In genomic region chr4:2256156-2256731, GRCh38 we compare ENCODE assay signal across 11 cellular contexts. TPM values are rescaled to one million over a fixed set of nuclear protein-coding genes. Genes with fewer than 3 reads are reported as not detected.
DNase-seq lines count a peak whose midpoint lies in the region; ATAC-seq and TF ChIP-seq lines count a peak whose summit lies in the region.
"Had no signal": no experiment of that assay in that cellular context is flagged by ENCODE, and none has a peak within 500 bp of the region (broad histone marks: within the 10 kb centered on the region; RNA-seq: fewer than 3 reads in every experiment).

No MANE protein-coding gene starts in this region.

- ATAC-seq in activated T-cell treated with anti-CD3 and anti-CD28 coated beads, Interleukin-2, amount 50 U/mL, for 4 hours, result no peak
- ATAC-seq in activated T-cell treated with anti-CD3 and anti-CD28 coated beads, Interleukin-2, amount 50 U/mL, for 72 hours (replicated peaks in 1 of 2), result no peak

- H3K36me3 ChIP-seq in duodenal mucosa (ENCODE audit: control insufficient read depth in 1 of 2, insufficient read depth in 2 of 2, low read length in 2 of 2) (peaks cover 11 to 48% of the 10 kb centered on the region in 2 donors), muscle layer of colon (ENCODE audit: insufficient read depth, low read length) (peaks cover 35% of the 10 kb centered on the region), tibial nerve (peaks cover 0 to 53% (median 6%) of the 10 kb centered on the region in 3 donors)

- no peak for TF ChIP-seq EP300 in tibial nerve (IDR thresholded peaks at IDR 0.05)

- TF ChIP-seq POLR2A in tibial nerve (IDR thresholded peaks at IDR 0.05), result no peak

- H3K9me3 Mint-ChIP-seq in activated T-cell treated with anti-CD3 and anti-CD28 coated beads, Interleukin-2, amount 50 U/mL, for 4 hours, result no peaks in the 10 kb centered on the region
- no peaks in the 10 kb centered on the region for H3K9me3 Mint-ChIP-seq in activated T-cell treated with anti-CD3 and anti-CD28 coated beads, Interleukin-2, amount 50 U/mL, for 72 hours

- H3K9ac ChIP-seq in duodenal mucosa (ENCODE audit: low read depth in 1 of 2, low read length in 2 of 2) (no peak overlapping the region), muscle layer of colon (ENCODE audit: low read length) (peak overlapping the region; percentile 15)
- H3K9ac ChIP-seq: KMS-11 had no signal

- H3K4me3 Mint-ChIP-seq in activated T-cell treated with anti-CD3 and anti-CD28 coated beads, Interleukin-2, amount 50 U/mL, for 4 hours, result no peak overlapping the region
- no peak overlapping the region for H3K4me3 Mint-ChIP-seq in activated T-cell treated with anti-CD3 and anti-CD28 coated beads, Interleukin-2, amount 50 U/mL, for 72 hours

- WGBS in tibial nerve, 2 donors, result 10 to 14% methylated on average over 8 of the region's 8 CpGs

- no peaks in the 10 kb centered on the region for H3K9me3 ChIP-seq in duodenal mucosa (ENCODE audit: control insufficient read depth in 1 of 2, low read length in 2 of 2)
- H3K9me3 ChIP-seq in muscle layer of colon (ENCODE audit: low read length), result no peaks in the 10 kb centered on the region
- no peaks in the 10 kb centered on the region for H3K9me3 ChIP-seq in tibial nerve

- peak; percentile 4 for DNase-seq in activated T-cell treated with anti-CD3 and anti-CD28 coated beads, Interleukin-2, amount 50 U/mL, for 4 hours
- DNase-seq in activated T-cell treated with anti-CD3 and anti-CD28 coated beads, Interleukin-2, amount 50 U/mL, for 72 hours, result no peak
- DNase-seq in tibial nerve (ENCODE audit: low spot score in 2 of 2), result peak in 1 of 2 donors; percentile 21
- no peak for DNase-seq in GOT3 (lab: John Stamatoyannopoulos, UW)
- no peak for DNase-seq in NCI-H1417 treated with DMSO at 0.1 percent for 48 hours (lab: John Stamatoyannopoulos, UW)
- no peak for DNase-seq in dedifferentiated amniotic fluid mesenchymal stem cell (ENCODE audit: extremely low spot score)
- DNase-seq: ACHN, NCI-H774 had no signal

- H3K4me1 ChIP-seq in duodenal mucosa (ENCODE audit: control insufficient read depth in 1 of 2, insufficient read depth in 2 of 2, low read length in 2 of 2), result peaks cover 29 to 38% of the 10 kb centered on the region in 2 donors
- H3K4me1 ChIP-seq in muscle layer of colon (ENCODE audit: insufficient read depth, low read length), result peaks cover 63% of the 10 kb centered on the region
- peaks cover 0 to 78% (median 63%) of the 10 kb centered on the region in 4 donors for H3K4me1 ChIP-seq in tibial nerve

- H3K27me3 Mint-ChIP-seq in activated T-cell treated with anti-CD3 and anti-CD28 coated beads, Interleukin-2, amount 50 U/mL, for 4 hours (ENCODE audit: low read depth), result no peaks in the 10 kb centered on the region
- H3K27me3 Mint-ChIP-seq in activated T-cell treated with anti-CD3 and anti-CD28 coated beads, Interleukin-2, amount 50 U/mL, for 72 hours (ENCODE audit: low read depth), result no peaks in the 10 kb centered on the region

- peak overlapping the region; percentile 28 for H3K27ac ChIP-seq in duodenal mucosa (ENCODE audit: low read depth, low read length)
- peak overlapping the region; percentile 82 for H3K27ac ChIP-seq in muscle layer of colon (ENCODE audit: low read depth, low read length)
- H3K27ac ChIP-seq in tibial nerve, result peak overlapping the region; percentile 84 to 97 (median 94)
- H3K27ac ChIP-seq: KMS-11 had no signal

- no peaks in the 10 kb centered on the region for H3K27me3 ChIP-seq in duodenal mucosa (ENCODE audit: control insufficient read depth in 1 of 2, insufficient read depth in 2 of 2, low read length in 2 of 2)
- H3K27me3 ChIP-seq in muscle layer of colon (ENCODE audit: control insufficient read depth in 1 of 2, insufficient read depth in 2 of 2, low read length in 2 of 2), result no peaks in the 10 kb centered on the region
- no peaks in the 10 kb centered on the region for H3K27me3 ChIP-seq in tibial nerve

- TF ChIP-seq CTCF in tibial nerve (IDR thresholded peaks at IDR 0.05), result no peak

- peaks cover 9% of the 10 kb centered on the region for H3K36me3 Mint-ChIP-seq in activated T-cell treated with anti-CD3 and anti-CD28 coated beads, Interleukin-2, amount 50 U/mL, for 4 hours (ENCODE audit: insufficient read depth)
- no peaks in the 10 kb centered on the region for H3K36me3 Mint-ChIP-seq in activated T-cell treated with anti-CD3 and anti-CD28 coated beads, Interleukin-2, amount 50 U/mL, for 72 hours (ENCODE audit: insufficient read depth in 2 of 2)

- H3K4me3 ChIP-seq in duodenal mucosa (ENCODE audit: low read depth in 1 of 2, low read length in 2 of 2) (no peak overlapping the region), muscle layer of colon (ENCODE audit: low read depth in 1 of 2, low read length in 2 of 2) (peak overlapping the region; percentile 38), tibial nerve (peak overlapping the region in 1 of 4 donors; percentile 8)

- H3K4me1 Mint-ChIP-seq in activated T-cell treated with anti-CD3 and anti-CD28 coated beads, Interleukin-2, amount 50 U/mL, for 4 hours (ENCODE audit: low read depth), result peaks cover 4% of the 10 kb centered on the region
- no peaks in the 10 kb centered on the region for H3K4me1 Mint-ChIP-seq in activated T-cell treated with anti-CD3 and anti-CD28 coated beads, Interleukin-2, amount 50 U/mL, for 72 hours (ENCODE audit: low read depth)

- H3K27ac Mint-ChIP-seq in activated T-cell treated with anti-CD3 and anti-CD28 coated beads, Interleukin-2, amount 50 U/mL, for 72 hours, result no peak overlapping the region

RNA-seq across cellular contexts. Expression of gene MXD4, which starts 5.7 kb away (rescaled TPM):
- 1 to 10 TPM; 5.1 to 6.3 (median 5.4) TPM for total RNA-seq in activated T-cell treated with anti-CD3 and anti-CD28 coated beads, Interleukin-2, amount 50 U/mL, for 4 hours
- 10 to 100 TPM; 10.1 to 11.3 TPM for total RNA-seq in activated T-cell treated with anti-CD3 and anti-CD28 coated beads, Interleukin-2, amount 50 U/mL, for 72 hours
- 10 to 100 TPM; 62.4 to 77.1 (median 62.9) TPM for total RNA-seq in tibial nerve

RNA-seq across cellular contexts. Expression of gene HAUS3, which starts 14.3 kb away (rescaled TPM):
- total RNA-seq in activated T-cell treated with anti-CD3 and anti-CD28 coated beads, Interleukin-2, amount 50 U/mL, for 4 hours, result 10 to 100 TPM; 20.6 to 24.1 (median 22.5) TPM
- total RNA-seq in activated T-cell treated with anti-CD3 and anti-CD28 coated beads, Interleukin-2, amount 50 U/mL, for 72 hours, result 10 to 100 TPM; 21.0 to 21.7 TPM
- 10 to 100 TPM in 3 of 4 donors, 1 to 10 TPM in 1; 9.6 to 20.1 (median 17.5) TPM for total RNA-seq in tibial nerve

RNA-seq across cellular contexts. Expression of gene POLN, which starts 14.3 kb away (rescaled TPM):
- total RNA-seq in activated T-cell treated with anti-CD3 and anti-CD28 coated beads, Interleukin-2, amount 50 U/mL, for 4 hours, result 1 to 10 TPM in 1 of 3 donors, under 1 TPM in 2; 0.61 to 2.3 (median 0.90) TPM
- total RNA-seq in activated T-cell treated with anti-CD3 and anti-CD28 coated beads, Interleukin-2, amount 50 U/mL, for 72 hours, result 1 to 10 TPM; 4.6 TPM
- 1 to 10 TPM; 3.3 to 9.6 (median 5.5) TPM for total RNA-seq in tibial nerve

Comparison
In these comparisons a context has a peak if more than half of its experiments do, and no peak if none do; other contexts are left out.
1. H3K27ac ChIP-seq: peak in every context shown above with its lines; median percentile 94 in tibial nerve; 82 in muscle layer of colon; 28 in duodenal mucosa.
2. H3K4me3 ChIP-seq: peak in muscle layer of colon (2 of 2); none in duodenal mucosa (0 of 2).
3. RNA of gene MXD4, which starts 5.7 kb away (total RNA-seq): 62.4 to 77.1 TPM in tibial nerve; 10.1 to 11.3 TPM in activated T-cell treated with anti-CD3 and anti-CD28 coated beads, Interleukin-2, amount 50 U/mL, for 72 hours and 5.1 to 6.3 TPM in activated T-cell treated with anti-CD3 and anti-CD28 coated beads, Interleukin-2, amount 50 U/mL, for 4 hours; every median in the first group is over 4 times any median in the second.